Comparison of ENCODE assay signal across 1 cellular context in genomic region chr17:19867654-19868395, GRCh38.
TF ChIP-seq lines count a peak whose summit lies in the region.

ULK2 (minus strand) TSS chr17:19867936; CDS start chr17:19867417, 519 bp downstream.

TF ChIP-seq in WTC11, 78 proteins besides CTCF, POLR2A, EP300 and RAD21 (continued from another document):
- TF ChIP-seq ATF2 (CRISPR knock-in tag; IDR thresholded peaks at IDR 0.05; ENCODE audit: borderline replicate concordance, low read depth) (no peak), IRF2 (CRISPR knock-in tag; IDR thresholded peaks at IDR 0.05; ENCODE audit: borderline replicate concordance, low read depth) (no peak), SOX15 (CRISPR knock-in tag; IDR thresholded peaks at IDR 0.05) (peak; percentile 52; the same call in 1 of the 2 replicates), KAT7 (CRISPR knock-in tag; IDR thresholded peaks at IDR 0.05; ENCODE audit: borderline replicate concordance) (peak; percentile 86), NFYB (CRISPR knock-in tag; conservative IDR thresholded peaks at IDR 0.05; ENCODE audit: low read depth) (0 out of 2 replicates have a peak, but pooled peaks have one; percentile 38), E2F5 (CRISPR knock-in tag; IDR thresholded peaks at IDR 0.05) (peak; percentile 79), HMGXB4 (CRISPR knock-in tag; IDR thresholded peaks at IDR 0.05) (peak; percentile 86), ZNF416 (CRISPR knock-in tag; IDR thresholded peaks at IDR 0.05) (peak; percentile 64; the same call in 1 of the 2 replicates), OVOL2 (CRISPR knock-in tag; IDR thresholded peaks at IDR 0.05; ENCODE audit: borderline replicate concordance) (no peak; the same call in 1 of the 2 replicates), ZNF232 (CRISPR knock-in tag; IDR thresholded peaks at IDR 0.05) (no peak), EMX1 (CRISPR knock-in tag; IDR thresholded peaks at IDR 0.05) (0 out of 2 replicates have a peak, but pooled peaks have one; percentile 64), JAZF1 (CRISPR knock-in tag; IDR thresholded peaks at IDR 0.05) (no peak), RORB (CRISPR knock-in tag; IDR thresholded peaks at IDR 0.05) (0 out of 2 replicates have a peak, but pooled peaks have one; percentile 75), ZNF396 (CRISPR knock-in tag; IDR thresholded peaks at IDR 0.05; ENCODE audit: borderline replicate concordance) (0 out of 2 replicates have a peak, but pooled peaks have one; percentile 34), ZNF263 (CRISPR knock-in tag; IDR thresholded peaks at IDR 0.05; ENCODE audit: low read depth) (peak; percentile 37; the same call in 1 of the 2 replicates)
